Comparison of ENCODE assay signal across 1 cellular context in genomic region chr7:118531566-118531965, GRCh38.
TF ChIP-seq lines count a peak whose summit lies in the region.

No MANE protein-coding gene starts in this region.

TF ChIP-seq in GM12878, 131 proteins besides CTCF, POLR2A, EP300 and RAD21 (continued from another document):
- TF ChIP-seq PRDM15 (CRISPR knock-in tag; IDR thresholded peaks at IDR 0.05) (no peak), ESRRA (IDR thresholded peaks at IDR 0.05; ENCODE audit: low read length) (no peak), GATAD2B (conservative IDR thresholded peaks at IDR 0.05; ENCODE audit: low read depth) (no peak), ZBTB40 (IDR thresholded peaks at IDR 0.05; ENCODE audit: borderline replicate concordance) (peak; percentile 54), PKNOX1 (IDR thresholded peaks at IDR 0.05) (no peak)
